1 cellular context compared by ENCODE assay signal in the genomic region with DNA sequence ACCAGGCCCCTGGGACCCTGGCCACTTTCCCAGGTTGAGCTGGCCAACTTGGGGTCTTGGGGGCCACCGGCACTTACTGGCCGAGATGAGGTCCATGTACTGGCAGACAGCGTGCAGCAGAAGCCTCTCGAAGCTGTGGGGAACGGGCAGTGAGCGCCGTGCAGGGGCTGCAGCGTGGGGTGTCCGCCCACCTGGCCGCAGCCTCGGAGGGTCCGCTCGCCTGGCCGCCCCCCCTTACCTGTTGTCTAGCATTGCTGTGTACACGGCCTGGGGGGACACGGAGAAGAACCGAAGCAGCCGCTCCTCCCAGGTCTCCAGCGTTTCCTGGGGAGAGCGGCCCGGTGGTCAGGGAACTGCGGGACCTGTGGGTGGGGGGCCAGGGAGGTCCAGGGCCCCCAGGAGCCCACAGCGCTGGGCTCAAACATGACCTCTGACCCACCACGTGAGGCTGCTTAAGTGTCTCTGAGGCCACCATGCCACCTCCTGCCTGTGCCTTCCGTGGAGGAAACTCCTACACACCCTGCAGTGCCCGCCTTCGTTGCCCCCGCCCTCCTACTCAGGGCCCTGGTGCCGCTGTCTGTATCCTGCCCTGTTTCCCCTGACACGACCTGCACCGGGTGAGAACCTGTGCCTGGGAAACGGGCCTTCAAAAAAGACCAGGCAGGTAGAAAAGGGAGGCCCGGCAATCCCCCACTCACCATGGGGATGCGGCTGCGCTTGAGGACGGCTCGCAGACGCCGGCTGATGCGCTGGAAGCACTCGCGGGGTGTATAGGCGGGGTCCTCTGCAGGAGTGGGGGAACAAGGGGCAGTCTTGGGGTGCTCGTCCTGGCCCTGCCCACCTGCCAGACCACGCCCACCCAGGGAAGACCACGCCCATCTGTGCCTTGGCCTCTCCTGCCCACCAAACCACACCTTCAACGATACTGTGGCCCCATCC.
TF ChIP-seq lines count a peak whose summit lies in the region.

No MANE protein-coding gene starts in this region.

TF ChIP-seq in SK-N-SH treated with all-trans-retinoic acid at 6 μM for 48 hours, 23 proteins besides CTCF, POLR2A, EP300 and RAD21 (continued from another document):
- TF ChIP-seq, protein P1, sequence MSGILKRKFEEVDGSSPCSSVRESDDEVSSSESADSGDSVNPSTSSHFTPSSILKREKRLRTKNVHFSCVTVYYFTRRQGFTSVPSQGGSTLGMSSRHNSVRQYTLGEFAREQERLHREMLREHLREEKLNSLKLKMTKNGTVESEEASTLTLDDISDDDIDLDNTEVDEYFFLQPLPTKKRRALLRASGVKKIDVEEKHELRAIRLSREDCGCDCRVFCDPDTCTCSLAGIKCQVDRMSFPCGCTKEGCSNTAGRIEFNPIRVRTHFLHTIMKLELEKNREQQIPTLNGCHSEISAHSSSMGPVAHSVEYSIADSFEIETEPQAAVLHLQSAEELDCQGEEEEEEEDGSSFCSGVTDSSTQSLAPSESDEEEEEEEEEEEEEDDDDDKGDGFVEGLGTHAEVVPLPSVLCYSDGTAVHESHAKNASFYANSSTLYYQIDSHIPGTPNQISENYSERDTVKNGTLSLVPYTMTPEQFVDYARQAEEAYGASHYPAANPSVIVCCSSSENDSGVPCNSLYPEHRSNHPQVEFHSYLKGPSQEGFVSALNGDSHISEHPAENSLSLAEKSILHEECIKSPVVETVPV (CRISPR knock-in tag; IDR thresholded peaks at IDR 0.05) = no peak
- TF ChIP-seq PATZ1 (CRISPR knock-in tag; IDR thresholded peaks at IDR 0.05; ENCODE audit: borderline replicate concordance) = no peak
